ENCODE assay signal across 34 cellular contexts in the genomic region with DNA sequence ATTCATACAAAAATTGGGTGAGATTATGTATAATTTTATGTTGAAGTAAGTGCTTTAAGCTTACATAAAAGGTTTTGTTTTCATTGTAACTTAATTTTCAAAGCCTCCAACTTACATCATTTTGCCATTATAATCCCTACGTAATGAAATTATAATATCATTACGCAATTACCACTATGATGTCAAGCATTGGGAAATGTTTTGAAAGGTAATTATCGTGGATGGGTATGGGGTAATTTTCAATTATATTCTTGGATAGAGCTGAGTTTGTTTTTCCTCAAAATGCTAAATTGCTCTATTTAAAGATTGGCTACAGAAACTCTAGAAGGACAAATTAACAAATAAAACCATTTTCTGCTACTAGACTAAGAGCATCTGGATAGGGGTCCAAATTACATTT.
"Had no signal": no experiment of that assay in that cellular context is flagged by ENCODE, and none has a peak within 500 bp of the region (broad histone marks: within the 10 kb centered on the region; RNA-seq: fewer than 3 reads in every experiment).

No MANE protein-coding gene starts in this region.

- H3K9me3 ChIP-seq: ascending aorta, colonic mucosa, Peyer's patch, SJSA1 had no signal

- DNase-seq: activated CD4-positive, alpha-beta memory T cell treated with anti-CD3 and anti-CD28 coated beads, Interleukin-2, amount 10 ng/mL, durations not matched to agents 7 days and 5 days; activated CD4-positive, alpha-beta T cell treated with anti-CD3 and anti-CD28 coated beads for 1 hour; activated CD4-positive, alpha-beta T cell treated with anti-CD3 and anti-CD28 coated beads for 48 hours; activated CD4-positive, CD25-positive, alpha-beta regulatory T cell; activated CD8-positive, alpha-beta memory T cell treated with anti-CD3 and anti-CD28 coated beads for 24 hours; activated CD8-positive, alpha-beta memory T cell treated with anti-CD3 and anti-CD28 coated beads, Interleukin-2, amount 10 ng/mL, durations not matched to agents 7 days and 5 days; activated CD8-positive, alpha-beta memory T cell treated with anti-CD3 and anti-CD28 coated beads, Interleukin-2, amount 50 U/mL, for 48 hours; activated effector memory CD4-positive, alpha-beta T cell treated with Interleukin-2 at 50 U/mL for 16 hours; activated naive CD4-positive, alpha-beta T cell treated with anti-CD3 and anti-CD28 coated beads, Interleukin-2, amount 10 ng/mL, durations not matched to agents 7 days and 5 days; activated naive CD8-positive, alpha-beta T cell treated with anti-CD3 and anti-CD28 coated beads, Interleukin-2, amount 50 U/mL, for 24 hours; activated T-cell treated with anti-CD3 and anti-CD28 coated beads, Interleukin-2, amount 50 U/mL, for 48 hours; amniotic stem cell; colonic mucosa; Karpas-422; KBM-7; NCI-H1048; NCI-H1417; NCI-H187 treated with DMSO at 0.1 percent for 48 hours; NCI-H2081 treated with DMSO at 0.1 percent for 48 hours; NCI-H2171; NCI-H446; NCI-H510A treated with DMSO at 0.1 percent for 48 hours; NCI-H526 treated with DMSO at 0.1 percent for 48 hours; NCI-H774; NK-92 treated with Interleukin-12 subunit alpha and Interleukin-12 subunit beta, amount 100 ng/mL, for 24 hours; PC-3; Peyer's patch; RPMI8226; SHP77 treated with DMSO at 0.1 percent for 48 hours; T1000; WERI-Rb-1 had no signal

- H3K27me3 ChIP-seq: ascending aorta, cardiac muscle cell, colonic mucosa, Peyer's patch, SJSA1 had no signal

- H3K4me3 ChIP-seq: ascending aorta, cardiac muscle cell, colonic mucosa, Peyer's patch, SJSA1 had no signal

- H3K36me3 ChIP-seq: ascending aorta, cardiac muscle cell, colonic mucosa, Peyer's patch, SJSA1, WERI-Rb-1 had no signal

- H3K27ac ChIP-seq: ascending aorta, cardiac muscle cell, colonic mucosa, Peyer's patch, SJSA1, WERI-Rb-1 had no signal

- H3K4me1 ChIP-seq: ascending aorta, colonic mucosa, Peyer's patch, SJSA1 had no signal
